In genomic region chr4:139470997-139471665, GRCh38 we compare ENCODE assay signal across 27 cellular contexts. TPM values are rescaled to one million over a fixed set of nuclear protein-coding genes. Genes with fewer than 3 reads are reported as not detected.
DNase-seq lines count a peak whose midpoint lies in the region; ATAC-seq, FAIRE-seq and TF ChIP-seq lines count a peak whose summit lies in the region.
"Had no signal": no experiment of that assay in that cellular context is flagged by ENCODE, and none has a peak within 500 bp of the region (broad histone marks: within the 10 kb centered on the region; RNA-seq: fewer than 3 reads in every experiment).

No MANE protein-coding gene starts in this region.

- TF ChIP-seq POLR2A in GM12891 (IDR thresholded peaks at IDR 0.05; ENCODE audit: low read depth, low read length) = no peak

- POLR2A ChIA-PET in activated B cell treated with CpG ODN at 0.5 μM for 24 hours (lab: Charles Lee) = interaction anchor here (0.6 kb wide), 1 partner anchor 269 kb away, joined by 3 read pairs; no protein-coding TSS in a partner anchor

- H3K9me3 Mint-ChIP-seq in activated B cell treated with CpG ODN at 0.5 μM for 24 hours = peaks cover 14% of the 10 kb centered on the region
- H3K9me3 Mint-ChIP-seq in memory B cell = peaks cover 4% of the 10 kb centered on the region
- no peaks in the 10 kb centered on the region for H3K9me3 Mint-ChIP-seq in Calu3 (ENCODE audit: low read depth, unreplicated experiment)

- peak; percentile 64 for FAIRE-seq in GM12891 (lab: Jason Lieb, UNC)
- FAIRE-seq: A549, endometrium, frontal cortex, G401.6, K562 had no signal

- TF ChIP-seq CTCF in activated B cell treated with CpG ODN at 0.5 μM for 24 hours (IDR thresholded peaks at IDR 0.05) (no peak), Calu3 (IDR thresholded peaks at IDR 0.05; ENCODE audit: unreplicated experiment) (no peak)

- no peak for DNase-seq in GM12891 (ENCODE audit: insufficient read length, low spot score)
- no peak for DNase-seq in activated B cell treated with CpG ODN at 0.5 μM for 24 hours
- DNase-seq in memory B cell (ENCODE audit: low spot score in 2 of 2) = no peak
- no peak for DNase-seq in Calu3
- no peak for DNase-seq in NCI-H1694 (lab: John Stamatoyannopoulos, UW)
- DNase-seq in NCI-H69 (lab: John Stamatoyannopoulos, UW) = no peak
- DNase-seq: activated CD4-positive, alpha-beta T cell treated with anti-CD3 and anti-CD28 coated beads for 1 hour; activated CD8-positive, alpha-beta T cell treated with anti-CD3 and anti-CD28 coated beads, Interleukin-2, amount 10 ng/mL, durations not matched to agents 7 days and 5 days; activated effector memory CD4-positive, alpha-beta T cell treated with Interleukin-2 at 50 U/mL for 16 hours; activated naive CD8-positive, alpha-beta T cell treated with anti-CD3 and anti-CD28 coated beads for 36 hours; activated T-cell treated with anti-CD3 and anti-CD28 coated beads for 4 hours; aorta; CD8-positive, alpha-beta memory T cell; mesendoderm; NCI-H1417; NCI-H2081 treated with DMSO at 0.1 percent for 48 hours; NCI-H345; NCI-H82; T-helper 17 cell had no signal

- H3K36me3 Mint-ChIP-seq in activated B cell treated with CpG ODN at 0.5 μM for 24 hours (ENCODE audit: low read depth) (peaks cover 34% of the 10 kb centered on the region), memory B cell (peaks cover 30% of the 10 kb centered on the region), Calu3 (ENCODE audit: insufficient read depth, unreplicated experiment) (no peaks in the 10 kb centered on the region)

- H3K4me3 Mint-ChIP-seq in activated B cell treated with CpG ODN at 0.5 μM for 24 hours (no peak overlapping the region), memory B cell (no peak overlapping the region), Calu3 (ENCODE audit: low read depth, unreplicated experiment) (no peak overlapping the region)
- H3K4me3 Mint-ChIP-seq: activated CD8-positive, alpha-beta T cell treated with anti-CD3 and anti-CD28 coated beads, Interleukin-2, amount 10 ng/mL, durations not matched to agents 7 days and 5 days; activated naive CD8-positive, alpha-beta T cell treated with anti-CD3 and anti-CD28 coated beads for 36 hours; T-helper 17 cell had no signal

- BruUV-seq in Calu3 (replicated peaks; lab: Mats Ljungman, UMichigan) = no TSS peak

- H3K4me1 Mint-ChIP-seq in activated B cell treated with CpG ODN at 0.5 μM for 24 hours (peaks cover 30% of the 10 kb centered on the region), memory B cell (peaks cover 20% of the 10 kb centered on the region), Calu3 (ENCODE audit: low read depth, unreplicated experiment) (no peaks in the 10 kb centered on the region)

- CTCF ChIA-PET in activated B cell treated with CpG ODN at 0.5 μM for 24 hours (lab: Charles Lee) = interaction anchor here (0.6 kb wide), 1 partner anchor 55 kb away, joined by 3 read pairs; no protein-coding TSS in a partner anchor
- CTCF ChIA-PET in Calu3 (lab: Charles Lee) = no interaction called here

- intact Hi-C loops in activated B cell treated with CpG ODN at 0.5 μM for 24 hours (cut with micrococcal nuclease) = loop anchor here (2.0 kb wide), 1 partner anchor 16 kb away; the partner anchor contains the start of gene RAB33B
- intact Hi-C loops in Calu3 (cut with micrococcal nuclease; ENCODE audit: unreplicated experiment) = no loop called here

- H3K27me3 Mint-ChIP-seq in activated B cell treated with CpG ODN at 0.5 μM for 24 hours (no peaks in the 10 kb centered on the region), memory B cell (no peaks in the 10 kb centered on the region), Calu3 (ENCODE audit: unreplicated experiment) (no peaks in the 10 kb centered on the region)
- H3K27me3 Mint-ChIP-seq: activated naive CD8-positive, alpha-beta T cell treated with anti-CD3 and anti-CD28 coated beads for 36 hours; CD8-positive, alpha-beta memory T cell; T-helper 17 cell had no signal

- peak; percentile 50 for ATAC-seq in GM21786 (IDR thresholded peaks at IDR 0.05; ENCODE audit: unreplicated experiment)
- peak; percentile 56 for ATAC-seq in activated B cell treated with CpG ODN at 0.5 μM for 24 hours (ENCODE audit: low read depth)
- peak; percentile 64 for ATAC-seq in memory B cell (ENCODE audit: low read depth)
- no peak for ATAC-seq in HG02938 (IDR thresholded peaks at IDR 0.05; ENCODE audit: unreplicated experiment)
- ATAC-seq: A549; activated CD8-positive, alpha-beta T cell treated with anti-CD3 and anti-CD28 coated beads, Interleukin-2, amount 10 ng/mL, durations not matched to agents 7 days and 5 days; K562; SK-N-SH treated with all-trans-retinoic acid at 6 μM for 48 hours; T-helper 17 cell had no signal

- H3K27ac Mint-ChIP-seq in activated B cell treated with CpG ODN at 0.5 μM for 24 hours (peak overlapping the region; percentile 41), memory B cell (peak overlapping the region; percentile 29), Calu3 (ENCODE audit: unreplicated experiment) (no peak overlapping the region)
- H3K27ac Mint-ChIP-seq: activated CD8-positive, alpha-beta T cell treated with anti-CD3 and anti-CD28 coated beads, Interleukin-2, amount 10 ng/mL, durations not matched to agents 7 days and 5 days; activated naive CD8-positive, alpha-beta T cell treated with anti-CD3 and anti-CD28 coated beads for 36 hours; CD8-positive, alpha-beta memory T cell had no signal

TF ChIP-seq in GM12891, 5 proteins besides CTCF, POLR2A, EP300 and RAD21:
- no peak for TF ChIP-seq PAX5 (IDR thresholded peaks at IDR 0.05; ENCODE audit: insufficient read depth, low read length, severe bottlenecking)
- peak; percentile 75; the same call in 1 of the 2 replicates for TF ChIP-seq SPI1 (IDR thresholded peaks at IDR 0.05; ENCODE audit: low read depth, low read length)

RNA-seq across cellular contexts. Expression of gene RAB33B, which starts 17.2 kb away (rescaled TPM):
- 2.8 TPM for polyA plus RNA-seq in GM12891 (2012; ENCODE audit: low read depth, missing spikeins)
- total RNA-seq in activated B cell treated with CpG ODN at 0.5 μM for 24 hours (6.8 and 7.2 TPM in 2 replicates), Calu3 (2022) (5.9 and 6.2 TPM in 2 replicates)
